In genomic region chr12:76030378-76031080, GRCh38 we compare ENCODE assay signal across 8 cellular contexts. TPM values are rescaled to one million over a fixed set of nuclear protein-coding genes. Genes with fewer than 3 reads are reported as not detected.
DNase-seq lines count a peak whose midpoint lies in the region; ATAC-seq and TF ChIP-seq lines count a peak whose summit lies in the region.

No MANE protein-coding gene starts in this region.

- H3K27ac ChIP-seq in WERI-Rb-1 = peak overlapping the region; percentile 89

- peak overlapping the region; percentile 93 for H3K4me3 ChIP-seq in WERI-Rb-1 (ENCODE audit: low read depth, low read length)

- no peaks in the 10 kb centered on the region for H3K27me3 ChIP-seq in WERI-Rb-1 (ENCODE audit: insufficient read depth, low read depth, severe bottlenecking)

- DNase-seq in GM03348 (ENCODE audit: low spot score) (peak; percentile 41), HuH-7 (ENCODE audit: low spot score) (peak; percentile 23), WERI-Rb-1 (peak; percentile 39), left colon (peak; percentile 42 to 46), NCI-H1694 (lab: John Stamatoyannopoulos, UW) (no peak)
- DNase-seq in central memory CD4-positive, alpha-beta T cell = peak; percentile 63
- peak; percentile 44 to 45 for DNase-seq in stimulated activated CD4-positive, alpha-beta T cell treated with anti-CD3 and anti-CD28 coated beads, Interleukin-2, amount 100 ng/mL, for 48 hours

- peak; percentile 17 for ATAC-seq in left colon
- ATAC-seq in GM21526 (IDR thresholded peaks at IDR 0.05; ENCODE audit: low FRiP score, unreplicated experiment) = no peak

- intact Hi-C loops in left colon (cut with DNase I, micrococcal nuclease) = no loop called here

- no peak for TF ChIP-seq CTCF in WERI-Rb-1 (IDR thresholded peaks at IDR 0.05; ENCODE audit: low read depth, low read length)

- H3K36me3 ChIP-seq in WERI-Rb-1 = peaks cover 45% of the 10 kb centered on the region

- no peaks in the 10 kb centered on the region for H3K9me3 ChIP-seq in WERI-Rb-1 (ENCODE audit: severe bottlenecking)

RNA-seq across cellular contexts. Expression of gene PHLDA1, which starts 1.0 kb away (rescaled TPM):
- total RNA-seq in left colon = 1 to 10 TPM; 4.9 to 5.8 TPM

RNA-seq across cellular contexts. Expression of gene NAP1L1, which starts 54.0 kb away (rescaled TPM):
- 100 to 1,000 TPM in 1 of 2 donors, 10 to 100 TPM in 1; 91.5 to 126 TPM for total RNA-seq in left colon
